In the genomic region with DNA sequence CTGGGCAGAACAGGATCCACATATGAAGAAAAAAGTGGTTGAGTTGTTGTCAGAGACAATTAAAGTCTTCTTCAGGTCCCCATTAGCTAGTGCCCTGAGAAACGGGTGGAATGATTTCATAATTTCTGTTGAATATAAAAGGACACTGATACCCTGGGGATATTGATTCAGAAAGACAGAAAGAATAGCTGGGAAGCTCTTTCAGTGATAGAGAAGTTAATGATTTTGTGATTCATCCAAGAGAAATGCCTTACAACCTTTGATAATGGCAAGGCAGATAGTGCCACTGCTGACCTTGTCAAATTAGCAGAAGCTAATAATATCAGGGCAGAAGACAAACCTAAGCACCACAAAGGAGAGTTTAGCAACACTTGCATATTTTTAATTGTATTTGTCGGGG, we compare ENCODE assay signal across 16 cellular contexts. TPM values are rescaled to one million over a fixed set of nuclear protein-coding genes. Genes with fewer than 3 reads are reported as not detected.
"Had no signal": no experiment of that assay in that cellular context is flagged by ENCODE, and none has a peak within 500 bp of the region (broad histone marks: within the 10 kb centered on the region; RNA-seq: fewer than 3 reads in every experiment).

No MANE protein-coding gene starts in this region.

- H3K27ac ChIP-seq: left ventricle myocardium inferior, tibial artery had no signal

- DNase-seq: activated B cell treated with CpG ODN at 0.5 μM for 24 hours; activated CD4-positive, alpha-beta T cell treated with anti-CD3 and anti-CD28 coated beads for 48 hours; activated CD8-positive, alpha-beta memory T cell treated with anti-CD3 and anti-CD28 coated beads, Interleukin-2, amount 50 U/mL, for 4 hours; activated CD8-positive, alpha-beta T cell treated with anti-CD3 and anti-CD28 coated beads, Interleukin-2, amount 10 ng/mL, durations not matched to agents 7 days and 5 days; activated gamma-delta T cell treated with Interleukin-2 at 50 U/mL for 16 hours; activated naive CD8-positive, alpha-beta T cell treated with anti-CD3 and anti-CD28 coated beads for 36 hours; cerebellar nuclear complex; kidney; left ventricle myocardium inferior; posterior cingulate gyrus; stimulated activated CD4-positive, alpha-beta T cell treated with anti-CD3 and anti-CD28 coated beads, Interleukin-15, amount 100 ng/mL, for 24 hours; stimulated activated CD4-positive, alpha-beta T cell treated with anti-CD3 and anti-CD28 coated beads, Interleukin-4, amount 100 ng/mL, for 24 hours; stimulated activated naive CD4-positive, alpha-beta T cell; tibial artery had no signal

- ATAC-seq: activated CD8-positive, alpha-beta T cell treated with anti-CD3 and anti-CD28 coated beads, Interleukin-2, amount 10 ng/mL, durations not matched to agents 7 days and 5 days; natural killer cell treated with Interleukin-12 subunit alpha and Interleukin-12 subunit beta and Interleukin-15 and Interleukin-18, amount 100 ng/mL, for 72 hours had no signal

- H3K4me1 ChIP-seq: left ventricle myocardium inferior had no signal

- H3K27me3 ChIP-seq: tibial artery had no signal

- H3K9me3 ChIP-seq: left ventricle myocardium inferior, tibial artery had no signal

- H3K4me3 ChIP-seq: left ventricle myocardium inferior, tibial artery had no signal

- H3K36me3 ChIP-seq: left ventricle myocardium inferior, tibial artery had no signal

RNA-seq across cellular contexts. Expression of a gene that starts 37.9 kb away (rescaled TPM):
- total RNA-seq: activated B cell treated with CpG ODN at 0.5 μM for 24 hours; activated CD8-positive, alpha-beta T cell treated with anti-CD3 and anti-CD28 coated beads, Interleukin-2, amount 10 ng/mL, durations not matched to agents 7 days and 5 days; activated naive CD8-positive, alpha-beta T cell treated with anti-CD3 and anti-CD28 coated beads for 36 hours; natural killer cell treated with Interleukin-12 subunit alpha and Interleukin-12 subunit beta and Interleukin-15 and Interleukin-18, amount 100 ng/mL, for 72 hours; T-helper 2 cell treated with Interferon-gamma antibody and Interleukin-4, amounts not matched to agents 100 ng/mL and 5 ng/mL, for 36 hours had no signal
